ENCODE assay signal across 8 cellular contexts in genomic region chr9:105243935-105244273, GRCh38. TPM values are rescaled to one million over a fixed set of nuclear protein-coding genes. Genes with fewer than 3 reads are reported as not detected.
A peak's percentile ranks its signal among the peaks of the same experiment; 100 is the strongest.
DNase-seq lines count a peak whose midpoint lies in the region; ATAC-seq and TF ChIP-seq lines count a peak whose summit lies in the region.

No MANE protein-coding gene starts in this region.

- H3K9me3 ChIP-seq in CD8-positive, alpha-beta T cell (ENCODE audit: low read length) = no peaks in the 10 kb centered on the region
- H3K9me3 ChIP-seq in OCI-LY7 (ENCODE audit: low read length) (no peaks in the 10 kb centered on the region), neutrophil (no peaks in the 10 kb centered on the region)

- no peaks in the 10 kb centered on the region for H3K9me3 Mint-ChIP-seq in CD8-positive, alpha-beta T cell
- H3K9me3 Mint-ChIP-seq in endothelial cell (ENCODE audit: unreplicated experiment) = no peaks in the 10 kb centered on the region

- intact Hi-C loops in CD8-positive, alpha-beta T cell (cut with DNase I, micrococcal nuclease) = loop anchor here (1.0 to 5.0 kb wide), 17 partner anchors 115 to 1152 kb away; partner anchors contain the start of genes NIPSNAP3A (in 2 of the 2), SMC2 (in 2 of the 2), ABCA1 (in 1 of the 2) and FSD1L (in 1 of the 2)
- intact Hi-C loops in OCI-LY7 (cut with micrococcal nuclease; ENCODE audit: unreplicated experiment) = loop anchor here (2.0 to 10.0 kb wide), 4 partner anchors 111 to 469 kb away; no protein-coding TSS in a partner anchor

- no peaks in the 10 kb centered on the region for H3K9me2 ChIP-seq in OCI-LY7 (ENCODE audit: insufficient read depth, low read length)

- POLR2A ChIA-PET in CD8-positive, alpha-beta T cell (lab: Charles Lee) = interaction anchor here (0.6 to 2.2 kb wide), 7 partner anchors 10 to 496 kb away, joined by 3 to 12 read pairs (median 6); partner anchors contain the start of gene NIPSNAP3A
- POLR2A ChIA-PET in OCI-LY7 (lab: Charles Lee) = interaction anchor here (0.6 to 1.2 kb wide), 5 partner anchors 15 to 466 kb away, joined by 3 to 5 read pairs (median 3); no protein-coding TSS in a partner anchor

- peaks cover 11% of the 10 kb centered on the region for H3K27me3 Mint-ChIP-seq in CD8-positive, alpha-beta T cell (ENCODE audit: low read depth)
- H3K27me3 Mint-ChIP-seq in endothelial cell (ENCODE audit: unreplicated experiment) = peaks cover 21% of the 10 kb centered on the region

- H4K20me1 ChIP-seq in OCI-LY7 (ENCODE audit: insufficient read depth, low read length) = 0 out of 2 replicates have a peak, but pooled peaks cover 11% of the 10 kb centered on the region

- TF ChIP-seq CTCF in CD8-positive, alpha-beta T cell (IDR thresholded peaks at IDR 0.05) = no peak
- TF ChIP-seq CTCF in OCI-LY7 (conservative IDR thresholded peaks at IDR 0.05; ENCODE audit: low read length) (no peak), endothelial cell (IDR thresholded peaks at IDR 0.05; ENCODE audit: unreplicated experiment) (no peak), neutrophil (IDR thresholded peaks at IDR 0.05) (no peak)

- peak overlapping the region; percentile 81 for H3K4me2 ChIP-seq in OCI-LY7 (ENCODE audit: low read length)

- no TSS peak for BruUV-seq in OCI-LY7 (replicated peaks; lab: Mats Ljungman, UMichigan)

- H3K36me3 Mint-ChIP-seq in CD8-positive, alpha-beta T cell = peaks cover 3% of the 10 kb centered on the region
- peaks cover 6% of the 10 kb centered on the region for H3K36me3 Mint-ChIP-seq in endothelial cell (ENCODE audit: low read depth, unreplicated experiment)

- peak overlapping the region; percentile 95 for H2AFZ ChIP-seq in OCI-LY7 (ENCODE audit: low read length)

- no peaks in the 10 kb centered on the region for H3K27me3 ChIP-seq in CD8-positive, alpha-beta T cell (ENCODE audit: insufficient read depth, low read length)
- H3K27me3 ChIP-seq in neutrophil = no peaks in the 10 kb centered on the region

- DNase-seq in CD8-positive, alpha-beta T cell = no peak
- DNase-seq in OCI-LY7 (ENCODE audit: low spot score) = no peak
- DNase-seq in endothelial cell (ENCODE audit: low spot score) = no peak
- no peak for DNase-seq in iPS-NIHi11 (ENCODE audit: low spot score)
- DNase-seq in H4 (ENCODE audit: low spot score) = no peak
- no peak for DNase-seq in dedifferentiated amniotic fluid mesenchymal stem cell (ENCODE audit: extremely low spot score)

- peak overlapping the region; percentile 48 for H3K27ac ChIP-seq in CD8-positive, alpha-beta T cell (ENCODE audit: low read depth, low read length)
- peak overlapping the region; percentile 62 for H3K27ac ChIP-seq in OCI-LY7 (ENCODE audit: low read depth, low read length, poor library complexity, severe bottlenecking)
- peak overlapping the region; percentile 84 for H3K27ac ChIP-seq in neutrophil

- H3K4me3 Mint-ChIP-seq in CD8-positive, alpha-beta T cell = peak overlapping the region; percentile 85
- H3K4me3 Mint-ChIP-seq in endothelial cell (ENCODE audit: unreplicated experiment) = peak overlapping the region; percentile 85

- CTCF ChIA-PET in CD8-positive, alpha-beta T cell (lab: Charles Lee) = interaction anchor here (1.6 kb wide), 1 partner anchor 9 kb away, joined by 6 read pairs; no protein-coding TSS in a partner anchor
- CTCF ChIA-PET in OCI-LY7 (lab: Charles Lee; ENCODE audit: unreplicated experiment) = interaction anchor here (0.5 to 1.5 kb wide), 2 partner anchors 83 to 158 kb away, joined by 3 to 4 read pairs; no protein-coding TSS in a partner anchor

- H3K27ac Mint-ChIP-seq in CD8-positive, alpha-beta T cell = peak overlapping the region; percentile 90
- peak overlapping the region; percentile 86 for H3K27ac Mint-ChIP-seq in endothelial cell (ENCODE audit: unreplicated experiment)

- no peaks in the 10 kb centered on the region for H3K36me3 ChIP-seq in CD8-positive, alpha-beta T cell (ENCODE audit: insufficient read depth, low read length)
- H3K36me3 ChIP-seq in OCI-LY7 (ENCODE audit: insufficient read depth, low read length) (no peaks in the 10 kb centered on the region), neutrophil (no peaks in the 10 kb centered on the region)

- H3K4me1 Mint-ChIP-seq in CD8-positive, alpha-beta T cell (ENCODE audit: low read depth) = peaks cover 28% of the 10 kb centered on the region
- peaks cover 50% of the 10 kb centered on the region for H3K4me1 Mint-ChIP-seq in endothelial cell (ENCODE audit: unreplicated experiment)

- peaks cover 12% of the 10 kb centered on the region for H3K4me1 ChIP-seq in CD8-positive, alpha-beta T cell (ENCODE audit: insufficient read depth, low read length)
- H3K4me1 ChIP-seq in OCI-LY7 (ENCODE audit: insufficient read depth, low read length, poor library complexity, severe bottlenecking) (peaks cover 44% of the 10 kb centered on the region), neutrophil (ENCODE audit: control insufficient read depth in 1 of 2, insufficient read depth in 1 of 2, low read depth in 1 of 2, low read length in 1 of 2) (peaks cover 19 to 20% of the 10 kb centered on the region in 2 experiments)

- H3K4me3 ChIP-seq in CD8-positive, alpha-beta T cell (ENCODE audit: low read depth, low read length) = peak overlapping the region; percentile 57
- H3K4me3 ChIP-seq in OCI-LY7 (ENCODE audit: low read depth, low read length, poor library complexity, severe bottlenecking) (peak overlapping the region; percentile 93), neutrophil (ENCODE audit: low read depth in 1 of 2, low read length in 1 of 2) (peak overlapping the region; percentile 76 to 78)

- H3K79me2 ChIP-seq in OCI-LY7 (ENCODE audit: insufficient read depth, low read depth, low read length) = peaks cover 40% of the 10 kb centered on the region

- no peak for ATAC-seq in CD8-positive, alpha-beta T cell
- no peak for ATAC-seq in HG03354 (IDR thresholded peaks at IDR 0.05; ENCODE audit: poor library complexity, severe bottlenecking, unreplicated experiment)

RNA-seq across cellular contexts. Expression of gene SLC44A1, which starts 0.5 kb away (rescaled TPM):
- 1 to 10 TPM; 2.4 to 2.5 TPM for total RNA-seq in CD8-positive, alpha-beta T cell
- total RNA-seq in OCI-LY7 (2014; rRNA removed; shearing (Covaris generic)) = 26.6 and 27.6 TPM in 2 replicates
- total RNA-seq in OCI-LY7 (2022) (71.6 and 81.3 TPM in 2 replicates), endothelial cell (ENCODE audit: unreplicated experiment) (69.7 TPM)
- 31.9 and 35.4 TPM in 2 replicates for total RNA-seq in H4 (2014; rRNA removed; shearing (Covaris generic))
